14 cellular contexts compared by ENCODE assay signal in the genomic region with DNA sequence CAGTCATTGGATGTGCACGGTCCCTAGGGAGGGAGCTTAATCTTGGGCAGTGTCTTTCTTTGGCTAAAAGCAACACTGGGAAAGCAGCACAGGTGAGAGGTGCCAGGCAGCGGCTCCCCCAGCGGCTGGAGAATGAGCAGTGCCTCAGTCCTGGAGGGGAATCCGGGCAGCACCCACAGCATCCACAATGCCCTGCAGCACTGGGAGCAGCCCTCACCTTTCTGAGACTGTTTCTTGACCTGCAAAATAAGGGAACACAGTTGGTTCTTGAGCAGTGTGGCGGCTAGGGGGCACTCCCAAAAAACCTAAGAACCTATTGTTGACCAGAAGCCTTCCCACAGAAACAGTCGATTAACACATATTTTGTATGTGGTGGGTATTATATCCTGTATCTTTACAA.
DNase-seq lines count a peak whose midpoint lies in the region; ATAC-seq, FAIRE-seq and TF ChIP-seq lines count a peak whose summit lies in the region.
"Had no signal": no experiment of that assay in that cellular context is flagged by ENCODE, and none has a peak within 500 bp of the region (broad histone marks: within the 10 kb centered on the region; RNA-seq: fewer than 3 reads in every experiment).

No MANE protein-coding gene starts in this region.

- H3K27ac ChIP-seq in GM23338 (ENCODE audit: low read depth) (no peak overlapping the region), K562 (ENCODE audit: extremely low read depth, low read depth, low read length) (no peak overlapping the region), dorsolateral prefrontal cortex (no peak overlapping the region)

- in situ Hi-C loops in K562 (cut with MboI) = no loop called here

- H3K4me2 ChIP-seq in GM23338 (no peak overlapping the region), K562 (ENCODE audit: insufficient read depth, low read length) (no peak overlapping the region)

- H3F3A ChIP-seq in GM23338 (replicated peaks; ENCODE audit: low read depth) = no peaks in the 10 kb centered on the region; the same call in 1 of the 2 replicates

- no peak for FAIRE-seq in K562 (lab: Jason Lieb, UNC)
- FAIRE-seq: GM12892 had no signal

- H3K9me3 ChIP-seq in K562 (replicated peaks; ENCODE audit: control insufficient read depth, insufficient read depth, low read depth, low read length) = no peaks in the 10 kb centered on the region
- H3K9me3 ChIP-seq: Caco-2, HAP-1 had no signal

- no peaks in the 10 kb centered on the region for H3K9me1 ChIP-seq in K562 (ENCODE audit: control insufficient read depth, insufficient read depth, low read length)

- no peaks in the 10 kb centered on the region for H4K20me1 ChIP-seq in GM23338 (replicated peaks; ENCODE audit: insufficient read depth)
- no peaks in the 10 kb centered on the region for H4K20me1 ChIP-seq in K562 (replicated peaks; ENCODE audit: control insufficient read depth, insufficient read depth, low read length)

- CTCF ChIA-PET in K562 (lab: Yijun Ruan, JAX; ENCODE audit: low intra/inter-chr PET ratio) = no interaction called here

- ATAC-seq in GM23338 (peak; percentile 62), K562 (peak; percentile 52; the same call in 2 of the 3 replicates)

- H3K4me3 ChIP-seq in GM23338 (no peak overlapping the region), K562 (no peak overlapping the region), dorsolateral prefrontal cortex (no peak overlapping the region)
- H3K4me3 ChIP-seq: HAP-1 had no signal

- peaks cover 8% of the 10 kb centered on the region for H3K27me3 Mint-ChIP-seq in GM23338 (ENCODE audit: insufficient read depth, low read depth, poor library complexity)

- DNase-seq in GM23338 (ENCODE audit: low spot score) (no peak), NCI-H69 (lab: John Stamatoyannopoulos, UW) (peak; percentile 64), K562 (ENCODE audit: extremely low read depth in 1 of 4, low spot score in 3 of 4) (no peak), dorsolateral prefrontal cortex (no peak), NCI-H1694 treated with DMSO at 0.1 percent for 48 hours (lab: John Stamatoyannopoulos, UW) (no peak), foreskin melanocyte (no peak)
- DNase-seq: Caco-2; CD8-positive, alpha-beta memory T cell; DND-41; GDM1; GOT3; HFFc6 had no signal

- no peak overlapping the region for H2AFZ ChIP-seq in GM23338
- H2AFZ ChIP-seq in K562 (ENCODE audit: low read depth, low read length) = no peak overlapping the region

- intact Hi-C loops in K562 (cut with micrococcal nuclease) (loop anchor here (5.0 kb wide), 2 partner anchors 142 to 387 kb away; no protein-coding TSS in a partner anchor), dorsolateral prefrontal cortex (cut with DNase I) (loop anchor here in 1 of 2 donors (5.0 kb wide), 1 partner anchor 387 kb away; no protein-coding TSS in a partner anchor)

- H3K4me3 Mint-ChIP-seq in GM23338 = no peak overlapping the region
- H3K4me3 Mint-ChIP-seq: CD8-positive, alpha-beta memory T cell; HFFc6 had no signal

- H3K9me3 Mint-ChIP-seq in GM23338 = no peaks in the 10 kb centered on the region
- H3K9me3 Mint-ChIP-seq: CD8-positive, alpha-beta memory T cell; HFFc6 had no signal

- TF ChIP-seq CTCF in GM23338 (conservative IDR thresholded peaks at IDR 0.05; ENCODE audit: low read depth in 2 of 2) = peak; percentile 22 to 29; a peak in 3 of 4 replicates
- peak in 1 of 3 experiments; percentile 9; a peak in 1 of 6 replicates for TF ChIP-seq CTCF in K562 (IDR thresholded peaks at IDR 0.05 in 2 of 3, conservative IDR thresholded peaks at IDR 0.05 in 1 of 3; ENCODE audit: insufficient read depth in 2 of 3, low read depth in 1 of 3, low read length in 3 of 3)
- TF ChIP-seq CTCF in dorsolateral prefrontal cortex (IDR thresholded peaks at IDR 0.05 in 54 of 56, conservative IDR thresholded peaks at IDR 0.05 in 2 of 56; ENCODE audit: low read depth in 1 of 56, partially characterized antibody in 56 of 56) = no peak

- no peaks in the 10 kb centered on the region for H3K36me3 Mint-ChIP-seq in GM23338 (ENCODE audit: low read depth)
- H3K36me3 Mint-ChIP-seq: CD8-positive, alpha-beta memory T cell had no signal

- no peak overlapping the region for H3K27ac Mint-ChIP-seq in GM23338
- H3K27ac Mint-ChIP-seq: CD8-positive, alpha-beta memory T cell; HFFc6 had no signal

- no peak for TF ChIP-seq EP300 in K562 (IDR thresholded peaks at IDR 0.05; ENCODE audit: low read length)

- H3K27me3 ChIP-seq in GM23338 (ENCODE audit: insufficient read depth) (no peaks in the 10 kb centered on the region), K562 (ENCODE audit: control insufficient read depth in 2 of 2, insufficient read depth in 2 of 2, low read length in 2 of 2) (peaks cover 13 to 14% of the 10 kb centered on the region in 2 experiments; a peak in 4 of 5 replicates), dorsolateral prefrontal cortex (peaks cover 0 to 3% (median 0%) of the 10 kb centered on the region in 45 donors)

- peaks cover 6% of the 10 kb centered on the region; the same call in 2 of the 3 replicates for H3K4me1 Mint-ChIP-seq in GM23338

- no TSS peak for BruUV-seq in K562 (replicated peaks; lab: Mats Ljungman, UMichigan)

- no peaks in the 10 kb centered on the region for H3K4me1 ChIP-seq in GM23338 (ENCODE audit: insufficient read depth)
- peaks cover 0 to 5% of the 10 kb centered on the region in 2 experiments; a peak in 1 of 5 replicates for H3K4me1 ChIP-seq in K562 (replicated peaks in 1 of 2; ENCODE audit: control insufficient read depth in 2 of 2, insufficient read depth in 2 of 2, low read length in 2 of 2)
- H3K4me1 ChIP-seq: Caco-2, HAP-1 had no signal

- H3K9ac ChIP-seq in K562 (ENCODE audit: insufficient read depth in 1 of 2, low read depth in 2 of 2, low read length in 2 of 2) = no peak overlapping the region

- TF ChIP-seq RAD21 in K562 (CRISPR knock-in tag; conservative IDR thresholded peaks at IDR 0.05 in 1 of 2, IDR thresholded peaks at IDR 0.05 in 1 of 2) = no peak

- WGBS in K562 (ENCODE audit: insufficient coverage, low coverage, missing lambda C conversion rate) = 2% methylated on average over 6 of the region's 6 CpGs

- POLR2A ChIA-PET in K562 (lab: Yijun Ruan, JAX) = interaction anchor here (0.8 to 1.2 kb wide), 2 partner anchors 9 to 12 kb away, joined by 3 to 4 read pairs; no protein-coding TSS in a partner anchor

- no peak for TF ChIP-seq POLR2A in K562 (conservative IDR thresholded peaks at IDR 0.05)

- H3K36me3 ChIP-seq in GM23338 (ENCODE audit: insufficient read depth) (no peaks in the 10 kb centered on the region), K562 (ENCODE audit: control insufficient read depth, insufficient read depth, low read length) (no peaks in the 10 kb centered on the region)
- H3K36me3 ChIP-seq: HAP-1 had no signal

- no peaks in the 10 kb centered on the region for H3K9me2 ChIP-seq in GM23338 (ENCODE audit: insufficient read depth)

- H3K79me2 ChIP-seq in GM23338 (replicated peaks; ENCODE audit: insufficient read depth) (no peaks in the 10 kb centered on the region), K562 (ENCODE audit: control insufficient read depth, insufficient read depth, low read length) (no peaks in the 10 kb centered on the region)

TF ChIP-seq in GM23338, 12 proteins besides CTCF, POLR2A, EP300 and RAD21 (continues in another document):
- TF ChIP-seq ZNF331 (CRISPR knock-in tag; IDR thresholded peaks at IDR 0.05; ENCODE audit: low read depth) = no peak
- no peak for TF ChIP-seq NANOG (IDR thresholded peaks at IDR 0.05; ENCODE audit: borderline replicate concordance)
- TF ChIP-seq EZH2phosphoT487 (IDR thresholded peaks at IDR 0.05; ENCODE audit: unreplicated experiment) = no peak
- TF ChIP-seq ZNF114 (CRISPR knock-in tag; IDR thresholded peaks at IDR 0.05) = no peak

TF ChIP-seq in K562, 482 proteins besides CTCF, POLR2A, EP300 and RAD21 (continues in another document):
- TF ChIP-seq SMAD3 (CRISPR knock-in tag; conservative IDR thresholded peaks at IDR 0.05) = no peak
- TF ChIP-seq ZNF253 (CRISPR knock-in tag; conservative IDR thresholded peaks at IDR 0.05) = no peak
- no peak for TF ChIP-seq TAF1 (IDR thresholded peaks at IDR 0.05; ENCODE audit: control insufficient read depth, extremely low read depth, insufficient read depth, low read length, severe bottlenecking)
- TF ChIP-seq ZNF121 (CRISPR knock-in tag; conservative IDR thresholded peaks at IDR 0.05) = no peak
- no peak for TF ChIP-seq BRD9 (IDR thresholded peaks at IDR 0.05; ENCODE audit: low read depth, partially characterized antibody)
- TF ChIP-seq RBM25 (IDR thresholded peaks at IDR 0.05; ENCODE audit: low read depth, low read length, severe bottlenecking) = no peak
- no peak for TF ChIP-seq ZNF609 (CRISPR knock-in tag; IDR thresholded peaks at IDR 0.05; ENCODE audit: borderline replicate concordance)

Comparison
In these comparisons a context has a peak if more than half of its experiments do, and no peak if none do; other contexts are left out.
1. CTCF ChIP-seq: peak in GM23338 (2 of 2); none in dorsolateral prefrontal cortex (0 of 56).